Comparison of ENCODE assay signal across 1 cellular context in the genomic region with DNA sequence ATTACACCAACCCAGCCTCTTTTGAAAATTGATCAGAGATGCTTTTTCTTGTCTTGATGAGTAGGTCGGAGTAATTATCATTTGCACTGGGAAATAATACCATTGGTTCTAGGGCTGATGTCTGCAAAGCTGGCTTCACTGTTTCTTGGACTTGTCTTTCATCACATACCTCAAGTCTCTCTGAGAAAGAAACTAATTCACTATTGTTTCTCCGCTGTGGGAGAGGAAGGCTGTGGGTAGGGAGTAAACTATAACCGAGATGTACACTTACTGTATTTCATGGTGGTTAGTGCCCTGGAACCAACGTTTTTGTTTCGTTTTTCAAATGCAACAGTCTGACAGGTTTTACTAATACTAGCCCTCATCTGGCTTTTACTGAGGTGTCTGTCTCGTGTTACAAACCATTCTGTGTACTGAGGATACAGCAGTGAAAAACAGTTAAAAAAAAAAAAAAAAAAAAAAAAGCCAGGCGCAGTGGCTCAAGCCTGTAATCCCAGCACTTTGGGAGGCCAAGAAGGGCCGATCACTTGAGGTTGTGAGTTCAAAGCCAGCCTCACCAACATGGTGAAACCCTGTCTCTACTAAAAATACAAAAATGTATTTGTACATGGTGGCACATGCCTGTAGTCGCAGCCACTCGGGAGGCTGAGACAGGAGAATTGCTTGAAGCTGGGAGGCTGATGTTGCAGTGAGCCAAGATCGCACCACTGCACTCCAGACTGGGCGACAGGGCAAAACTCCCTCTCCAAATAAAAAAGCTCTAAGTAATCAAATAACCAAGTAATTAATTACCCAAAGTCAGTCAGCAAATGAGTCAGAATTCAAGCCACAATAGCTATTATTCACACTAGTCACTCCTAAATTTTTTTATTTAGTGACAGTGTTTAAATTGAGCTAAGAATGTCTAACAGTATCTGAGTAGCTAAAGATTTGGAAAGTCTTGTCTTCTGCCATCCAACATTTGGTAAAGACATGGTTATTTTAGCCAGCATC.
TF ChIP-seq lines count a peak whose summit lies in the region.

No MANE protein-coding gene starts in this region.

TF ChIP-seq in GM12878, 131 proteins besides CTCF, POLR2A, EP300 and RAD21 (continued from another document):
- TF ChIP-seq USF2 (IDR thresholded peaks at IDR 0.05; ENCODE audit: borderline replicate concordance, low read depth, low read length) (no peak), CEBPB (IDR thresholded peaks at IDR 0.05; ENCODE audit: borderline replicate concordance in 1 of 2, low read depth in 2 of 2, low read length in 2 of 2) (0 out of 4 replicates have a peak, but pooled peaks of 1 of the 2 experiments have one; percentile 33), NFIC (IDR thresholded peaks at IDR 0.05; ENCODE audit: low read depth, low read length) (peak; percentile 48), MXI1 (IDR thresholded peaks at IDR 0.05; ENCODE audit: low read depth, low read length) (no peak), POLR2AphosphoS5 (IDR thresholded peaks at IDR 0.05; ENCODE audit: low read length) (no peak), BCLAF1 (IDR thresholded peaks at IDR 0.05) (no peak), JUNB (IDR thresholded peaks at IDR 0.05) (no peak; the same call in 1 of the 2 replicates), TARDBP (IDR thresholded peaks at IDR 0.05; ENCODE audit: borderline replicate concordance) (no peak), HSF1 (IDR thresholded peaks at IDR 0.05; ENCODE audit: low read depth, low read length) (no peak), MYC (IDR thresholded peaks at IDR 0.05; ENCODE audit: insufficient read depth, insufficient read length, insufficient replicate concordance, low read length, severe bottlenecking) (no peak), IRF4 (IDR thresholded peaks at IDR 0.05; ENCODE audit: low read depth, low read length) (0 out of 2 replicates have a peak, but pooled peaks have one; percentile 19), PAX5 (IDR thresholded peaks at IDR 0.05; ENCODE audit: borderline replicate concordance, low read depth, low read length) (0 out of 2 replicates have a peak, but pooled peaks have one; percentile 9), E4F1 (IDR thresholded peaks at IDR 0.05; ENCODE audit: borderline replicate concordance, partially characterized antibody) (no peak), PRDM15 (CRISPR knock-in tag; IDR thresholded peaks at IDR 0.05) (no peak), ZBED1 (IDR thresholded peaks at IDR 0.05; ENCODE audit: borderline replicate concordance) (no peak), SREBF1 (IDR thresholded peaks at IDR 0.05; ENCODE audit: low read length) (no peak), EGR1 (IDR thresholded peaks at IDR 0.05; ENCODE audit: borderline replicate concordance in 1 of 2, low read depth in 2 of 2, low read length in 2 of 2) (no peak), SMAD5 (IDR thresholded peaks at IDR 0.05; ENCODE audit: low read depth) (no peak), BCL3 (IDR thresholded peaks at IDR 0.05; ENCODE audit: borderline replicate concordance, insufficient read depth, low read depth, low read length, poor library complexity, severe bottlenecking) (peak; percentile 74), TBL1XR1 (IDR thresholded peaks at IDR 0.05; ENCODE audit: low read depth, low read length) (no peak; the same call in 1 of the 2 replicates), BHLHE40 (IDR thresholded peaks at IDR 0.05; ENCODE audit: borderline replicate concordance in 1 of 2, low read depth in 2 of 2, low read length in 1 of 2) (peak; percentile 54 to 62; a peak in 3 of 4 replicates), BRCA1 (IDR thresholded peaks at IDR 0.05; ENCODE audit: low read depth, low read length) (no peak), NBN (IDR thresholded peaks at IDR 0.05) (no peak), CBX5 (IDR thresholded peaks at IDR 0.05; ENCODE audit: low read depth) (0 out of 2 replicates have a peak, but pooled peaks have one; percentile 44), RCOR1 (conservative IDR thresholded peaks at IDR 0.05; ENCODE audit: low read depth, low read length) (no peak), KAT2A (conservative IDR thresholded peaks at IDR 0.05; ENCODE audit: control insufficient read depth, low read depth, low read length) (no peak)
- TF ChIP-seq, protein P1, sequence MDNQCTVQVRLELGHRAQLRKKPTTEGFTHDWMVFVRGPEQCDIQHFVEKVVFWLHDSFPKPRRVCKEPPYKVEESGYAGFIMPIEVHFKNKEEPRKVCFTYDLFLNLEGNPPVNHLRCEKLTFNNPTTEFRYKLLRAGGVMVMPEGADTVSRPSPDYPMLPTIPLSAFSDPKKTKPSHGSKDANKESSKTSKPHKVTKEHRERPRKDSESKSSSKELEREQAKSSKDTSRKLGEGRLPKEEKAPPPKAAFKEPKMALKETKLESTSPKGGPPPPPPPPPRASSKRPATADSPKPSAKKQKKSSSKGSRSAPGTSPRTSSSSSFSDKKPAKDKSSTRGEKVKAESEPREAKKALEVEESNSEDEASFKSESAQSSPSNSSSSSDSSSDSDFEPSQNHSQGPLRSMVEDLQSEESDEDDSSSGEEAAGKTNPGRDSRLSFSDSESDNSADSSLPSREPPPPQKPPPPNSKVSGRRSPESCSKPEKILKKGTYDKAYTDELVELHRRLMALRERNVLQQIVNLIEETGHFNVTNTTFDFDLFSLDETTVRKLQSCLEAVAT (IDR thresholded peaks at IDR 0.05): no peak
- TF ChIP-seq, protein P2, sequence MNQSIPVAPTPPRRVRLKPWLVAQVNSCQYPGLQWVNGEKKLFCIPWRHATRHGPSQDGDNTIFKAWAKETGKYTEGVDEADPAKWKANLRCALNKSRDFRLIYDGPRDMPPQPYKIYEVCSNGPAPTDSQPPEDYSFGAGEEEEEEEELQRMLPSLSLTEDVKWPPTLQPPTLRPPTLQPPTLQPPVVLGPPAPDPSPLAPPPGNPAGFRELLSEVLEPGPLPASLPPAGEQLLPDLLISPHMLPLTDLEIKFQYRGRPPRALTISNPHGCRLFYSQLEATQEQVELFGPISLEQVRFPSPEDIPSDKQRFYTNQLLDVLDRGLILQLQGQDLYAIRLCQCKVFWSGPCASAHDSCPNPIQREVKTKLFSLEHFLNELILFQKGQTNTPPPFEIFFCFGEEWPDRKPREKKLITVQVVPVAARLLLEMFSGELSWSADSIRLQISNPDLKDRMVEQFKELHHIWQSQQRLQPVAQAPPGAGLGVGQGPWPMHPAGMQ (IDR thresholded peaks at IDR 0.05; ENCODE audit: borderline replicate concordance): no peak
